Comparison of ENCODE assay signal across 8 cellular contexts in genomic region chr1:206243335-206243734, GRCh38. TPM values are rescaled to one million over a fixed set of nuclear protein-coding genes. Genes with fewer than 3 reads are reported as not detected.
DNase-seq lines count a peak whose midpoint lies in the region; ATAC-seq and TF ChIP-seq lines count a peak whose summit lies in the region.
"Not testable (repeated sequence)": the region's sequence is repeated elsewhere in the genome, so short reads cannot be mapped to it uniquely, and the experiment has no call there.

No MANE protein-coding gene starts in this region.

- ATAC-seq in GM18508 (IDR thresholded peaks at IDR 0.05; ENCODE audit: insufficient read depth, unreplicated experiment) (peak; percentile 96), GM19468 (IDR thresholded peaks at IDR 0.05; ENCODE audit: extremely low read depth, unreplicated experiment) (peak; percentile 95), HG02840 (IDR thresholded peaks at IDR 0.05; ENCODE audit: low FRiP score, unreplicated experiment) (peak; percentile 96), HG03378 (IDR thresholded peaks at IDR 0.05; ENCODE audit: unreplicated experiment) (peak; percentile 97), left lung (peak; percentile 92)
- ATAC-seq in activated CD8-positive, alpha-beta T cell treated with anti-CD3 and anti-CD28 coated beads, Interleukin-2, amount 10 ng/mL, durations not matched to agents 7 days and 5 days: peak; percentile 74

- CTCF ChIA-PET in activated CD8-positive, alpha-beta T cell treated with anti-CD3 and anti-CD28 coated beads, Interleukin-2, amount 10 ng/mL, durations not matched to agents 7 days and 5 days (lab: Charles Lee): not testable (repeated sequence)

- DNase-seq in NOMO-1 treated with DMSO at 0.1 percent for 48 hours (lab: John Stamatoyannopoulos, UW; ENCODE audit: unreplicated experiment): peak; percentile 78
- DNase-seq in activated CD8-positive, alpha-beta T cell treated with anti-CD3 and anti-CD28 coated beads, Interleukin-2, amount 10 ng/mL, durations not matched to agents 7 days and 5 days: peak; percentile 24
- DNase-seq in left lung: peak in 1 of 2 donors; percentile 33
- DNase-seq in stomach: peak; percentile 25

- not testable (repeated sequence) for H3K4me1 ChIP-seq in left lung, stomach

- H3K9me3 ChIP-seq in left lung, stomach: not testable (repeated sequence)

- not testable (repeated sequence) for H3K27me3 Mint-ChIP-seq in activated CD8-positive, alpha-beta T cell treated with anti-CD3 and anti-CD28 coated beads, Interleukin-2, amount 10 ng/mL, durations not matched to agents 7 days and 5 days (ENCODE audit: low read depth)

- not testable (repeated sequence) for H3K27ac Mint-ChIP-seq in activated CD8-positive, alpha-beta T cell treated with anti-CD3 and anti-CD28 coated beads, Interleukin-2, amount 10 ng/mL, durations not matched to agents 7 days and 5 days

- H3K9me3 Mint-ChIP-seq in activated CD8-positive, alpha-beta T cell treated with anti-CD3 and anti-CD28 coated beads, Interleukin-2, amount 10 ng/mL, durations not matched to agents 7 days and 5 days (ENCODE audit: insufficient read depth): not testable (repeated sequence)

- not testable (repeated sequence) for H3K27ac ChIP-seq in left lung
- H3K27ac ChIP-seq in stomach: peak overlapping the region in 3 of 5 donors; percentile 26 to 65 (median 54)

- POLR2A ChIA-PET in activated CD8-positive, alpha-beta T cell treated with anti-CD3 and anti-CD28 coated beads, Interleukin-2, amount 10 ng/mL, durations not matched to agents 7 days and 5 days (lab: Charles Lee): not testable (repeated sequence)

- intact Hi-C loops in left lung (cut with DNase I); stomach (cut with DNase I; ENCODE audit: low total_unique reads): not testable (repeated sequence)

- H3K36me3 Mint-ChIP-seq in activated CD8-positive, alpha-beta T cell treated with anti-CD3 and anti-CD28 coated beads, Interleukin-2, amount 10 ng/mL, durations not matched to agents 7 days and 5 days (ENCODE audit: low read depth): not testable (repeated sequence)

- H3K27me3 ChIP-seq in left lung, stomach: not testable (repeated sequence)

- TF ChIP-seq POLR2A in stomach (IDR thresholded peaks at IDR 0.05): not testable (repeated sequence)

- not testable (repeated sequence) for TF ChIP-seq CTCF in left lung (IDR thresholded peaks at IDR 0.05); stomach (IDR thresholded peaks at IDR 0.05)

- H3K4me3 Mint-ChIP-seq in activated CD8-positive, alpha-beta T cell treated with anti-CD3 and anti-CD28 coated beads, Interleukin-2, amount 10 ng/mL, durations not matched to agents 7 days and 5 days: not testable (repeated sequence)

- H3K4me3 ChIP-seq in left lung, stomach: not testable (repeated sequence)

- not testable (repeated sequence) for H3K36me3 ChIP-seq in left lung, stomach

- TF ChIP-seq EP300 in stomach (IDR thresholded peaks at IDR 0.05): not testable (repeated sequence)

- 3 to 25% (median 15%) methylated on average over 1 to 3 of the region's 3 CpGs for WGBS in stomach, 5 donors

- H3K4me1 Mint-ChIP-seq in activated CD8-positive, alpha-beta T cell treated with anti-CD3 and anti-CD28 coated beads, Interleukin-2, amount 10 ng/mL, durations not matched to agents 7 days and 5 days (ENCODE audit: low read depth): not testable (repeated sequence)

RNA-seq across cellular contexts. Expression of gene SRGAP2, which starts 40.0 kb away (rescaled TPM):
- 100 to 1,000 TPM in 1 of 2 experiments, 10 to 100 TPM in 1; 98.2 to 105 TPM for total RNA-seq in activated CD8-positive, alpha-beta T cell treated with anti-CD3 and anti-CD28 coated beads, Interleukin-2, amount 10 ng/mL, durations not matched to agents 7 days and 5 days
- 10 to 100 TPM; 63.8 to 65.4 TPM for total RNA-seq in left lung
- total RNA-seq in stomach: 10 to 100 TPM; 13.0 to 42.2 (median 29.8) TPM
- 1 to 10 TPM; 5.2 to 7.0 (median 6.0) TPM for polyA plus RNA-seq in stomach

RNA-seq across cellular contexts. Expression of gene FAM72A, which starts 40.7 kb away (rescaled TPM):
- total RNA-seq in activated CD8-positive, alpha-beta T cell treated with anti-CD3 and anti-CD28 coated beads, Interleukin-2, amount 10 ng/mL, durations not matched to agents 7 days and 5 days: 10 to 100 TPM; 30.0 to 30.4 TPM
- total RNA-seq in left lung (1 to 10 TPM; 3.9 to 5.0 TPM), stomach (1 to 10 TPM in 3 of 5 donors, not detected in 2; 1.0 to 2.6 (median 1.4) TPM)
- polyA plus RNA-seq in stomach: 1 to 10 TPM; 1.2 to 3.1 (median 2.6) TPM

Comparison
In these comparisons a context has a peak if more than half of its experiments do, and no peak if none do; other contexts are left out.
1. RNA of gene FAM72A, which starts 40.7 kb away (total RNA-seq): 30.0 to 30.4 TPM in activated CD8-positive, alpha-beta T cell treated with anti-CD3 and anti-CD28 coated beads, Interleukin-2, amount 10 ng/mL, durations not matched to agents 7 days and 5 days; 3.9 to 5.0 TPM in left lung and 1.0 to 2.6 TPM in stomach; every median in the first group is over 4 times any median in the second.
2. Peak in every context shown above with its lines, with median percentiles within 50 percentile points of each other: ATAC-seq.